8 cellular contexts compared by ENCODE assay signal in genomic region chr13:99086149-99086868, GRCh38.
A peak's percentile ranks its signal among the peaks of the same experiment; 100 is the strongest.
DNase-seq lines count a peak whose midpoint lies in the region; ATAC-seq and TF ChIP-seq lines count a peak whose summit lies in the region.

No MANE protein-coding gene starts in this region.

- peak; percentile 45 for ATAC-seq in HG02852 (IDR thresholded peaks at IDR 0.05; ENCODE audit: unreplicated experiment)
- peak; percentile 75 for ATAC-seq in stimulated activated effector memory CD8-positive, alpha-beta T cell treated with anti-CD3 and anti-CD28 coated beads, Interleukin-12 subunit alpha, Interleukin-12 subunit beta, amount 100 ng/mL, for 72 hours

- peaks cover 29% of the 10 kb centered on the region for H3K4me1 Mint-ChIP-seq in stimulated activated effector memory CD8-positive, alpha-beta T cell treated with anti-CD3 and anti-CD28 coated beads, Interleukin-12 subunit alpha, Interleukin-12 subunit beta, amount 100 ng/mL, for 72 hours

- peaks cover 22% of the 10 kb centered on the region for H3K4me1 ChIP-seq in muscle layer of colon (ENCODE audit: insufficient read depth, low read length)

- no peaks in the 10 kb centered on the region for H3K36me3 ChIP-seq in muscle layer of colon (ENCODE audit: insufficient read depth, low read length)

- no peaks in the 10 kb centered on the region for H3K9me3 Mint-ChIP-seq in stimulated activated effector memory CD8-positive, alpha-beta T cell treated with anti-CD3 and anti-CD28 coated beads, Interleukin-12 subunit alpha, Interleukin-12 subunit beta, amount 100 ng/mL, for 72 hours

- H3K4me3 ChIP-seq in epithelial cell of proximal tubule (ENCODE audit: low read depth, low read length): peak overlapping the region; percentile 98
- H3K4me3 ChIP-seq in muscle layer of colon (ENCODE audit: low read depth in 1 of 2, low read length in 2 of 2): peak overlapping the region; percentile 77 to 99

- H3K9ac ChIP-seq in muscle layer of colon (ENCODE audit: low read length): peak overlapping the region; percentile 44

- no peaks in the 10 kb centered on the region for H3K27me3 ChIP-seq in muscle layer of colon (ENCODE audit: control insufficient read depth in 1 of 2, insufficient read depth in 2 of 2, low read length in 2 of 2)

- TF ChIP-seq CTCF in epithelial cell of proximal tubule (conservative IDR thresholded peaks at IDR 0.05; ENCODE audit: low read depth, low read length): no peak

- peak overlapping the region; percentile 89 for H3K27ac ChIP-seq in muscle layer of colon (ENCODE audit: low read depth, low read length)

- DNase-seq in NCI-H2227 (lab: John Stamatoyannopoulos, UW; ENCODE audit: unreplicated experiment) (peak; percentile 52), NCI-H2227 treated with DMSO at 0.1 percent for 48 hours (lab: John Stamatoyannopoulos, UW) (no peak), NCI-H345 (lab: John Stamatoyannopoulos, UW) (peak; percentile 54), activated T-cell treated with anti-CD3 and anti-CD28 coated beads for 1 hour (ENCODE audit: low read depth) (peak; percentile 62), epithelial cell of proximal tubule (ENCODE audit: low read depth) (no peak)
- peak; percentile 47 to 83 for DNase-seq in stimulated activated effector memory CD8-positive, alpha-beta T cell treated with anti-CD3 and anti-CD28 coated beads, Interleukin-12 subunit alpha, Interleukin-12 subunit beta, amount 100 ng/mL, for 72 hours (ENCODE audit: low spot score in 2 of 2)

- peak overlapping the region; percentile 96 for H3K4me3 Mint-ChIP-seq in stimulated activated effector memory CD8-positive, alpha-beta T cell treated with anti-CD3 and anti-CD28 coated beads, Interleukin-12 subunit alpha, Interleukin-12 subunit beta, amount 100 ng/mL, for 72 hours

- no peaks in the 10 kb centered on the region for H3K9me3 ChIP-seq in muscle layer of colon (ENCODE audit: low read length)

- peaks cover 21% of the 10 kb centered on the region for H3K36me3 Mint-ChIP-seq in stimulated activated effector memory CD8-positive, alpha-beta T cell treated with anti-CD3 and anti-CD28 coated beads, Interleukin-12 subunit alpha, Interleukin-12 subunit beta, amount 100 ng/mL, for 72 hours

- peak overlapping the region; percentile 86 for H3K27ac Mint-ChIP-seq in stimulated activated effector memory CD8-positive, alpha-beta T cell treated with anti-CD3 and anti-CD28 coated beads, Interleukin-12 subunit alpha, Interleukin-12 subunit beta, amount 100 ng/mL, for 72 hours

Comparison
In these comparisons a context has a peak if more than half of its experiments do, and no peak if none do; other contexts are left out.
1. DNase-seq: peak in NCI-H2227 (single experiment), NCI-H345 (single experiment), activated T-cell treated with anti-CD3 and anti-CD28 coated beads for 1 hour (single experiment) and stimulated activated effector memory CD8-positive, alpha-beta T cell treated with anti-CD3 and anti-CD28 coated beads, Interleukin-12 subunit alpha, Interleukin-12 subunit beta, amount 100 ng/mL, for 72 hours (2 of 2); none in NCI-H2227 treated with DMSO at 0.1 percent for 48 hours (single experiment) and epithelial cell of proximal tubule (single experiment).